ENCODE assay signal across 13 cellular contexts in genomic region chrX:34884693-34885277, GRCh38. TPM values are rescaled to one million over a fixed set of nuclear protein-coding genes. Genes with fewer than 3 reads are reported as not detected.
A peak's percentile ranks its signal among the peaks of the same experiment; 100 is the strongest.
DNase-seq lines count a peak whose midpoint lies in the region; ATAC-seq, FAIRE-seq and TF ChIP-seq lines count a peak whose summit lies in the region.
"Had no signal": no experiment of that assay in that cellular context is flagged by ENCODE, and none has a peak within 500 bp of the region (broad histone marks: within the 10 kb centered on the region; RNA-seq: fewer than 3 reads in every experiment).

No MANE protein-coding gene starts in this region.

- no peaks in the 10 kb centered on the region for H3K36me3 ChIP-seq in endothelial cell of umbilical vein (ENCODE audit: control insufficient read depth in 2 of 2, extremely low read depth in 1 of 2, insufficient read depth in 2 of 2, low read length in 2 of 2)
- H3K36me3 ChIP-seq: neutrophil had no signal

- H3K27me3 ChIP-seq in endothelial cell of umbilical vein (ENCODE audit: control insufficient read depth in 2 of 2, insufficient read depth in 2 of 2, low read length in 2 of 2), result no peaks in the 10 kb centered on the region
- H3K27me3 ChIP-seq: neutrophil had no signal

- intact Hi-C loops in endothelial cell of umbilical vein (cut with micrococcal nuclease), result loop anchor here (5.0 kb wide), 1 partner anchor 247 kb away; no protein-coding TSS in a partner anchor

- H3K79me2 ChIP-seq in endothelial cell of umbilical vein (ENCODE audit: control insufficient read depth, insufficient read depth, low read length), result no peaks in the 10 kb centered on the region

- H3K9me3 Mint-ChIP-seq in stimulated activated naive B cell treated with anti-CD40 and anti-IgM and Interleukin-4, amounts not matched to agents 10 μg/mL and 1 μg/mL and 100 μg/mL, for 72 hours, result peaks cover 0 to 1% of the 10 kb centered on the region in 2 donors

- no peak overlapping the region for H2AFZ ChIP-seq in endothelial cell of umbilical vein (ENCODE audit: low read depth, low read length)

- no peaks in the 10 kb centered on the region for H3K9me3 ChIP-seq in endothelial cell of umbilical vein (replicated peaks; ENCODE audit: control insufficient read depth, insufficient read depth, low read length)
- H3K9me3 ChIP-seq: neutrophil had no signal

- no peak overlapping the region for H3K27ac ChIP-seq in endothelial cell of umbilical vein (ENCODE audit: insufficient read depth, low read depth, low read length)
- H3K27ac ChIP-seq: neutrophil had no signal

- no peak overlapping the region for H3K9ac ChIP-seq in endothelial cell of umbilical vein (replicated peaks; ENCODE audit: extremely low read depth, insufficient read depth, low read length)

- no peaks in the 10 kb centered on the region for H4K20me1 ChIP-seq in endothelial cell of umbilical vein (replicated peaks; ENCODE audit: control insufficient read depth, extremely low read depth, insufficient read depth, low read length)

- dilution Hi-C loops in endothelial cell of umbilical vein (cut with MboI; ENCODE audit: extremely low pct_ligation_motif_present, low sequenced_read_pairs), result no loop called here

- CTCF ChIA-PET in endothelial cell of umbilical vein (lab: Charles Lee), result interaction anchor here (1.0 to 1.5 kb wide), 4 partner anchors 10 to 520 kb away, joined by 3 to 4 read pairs (median 4); no protein-coding TSS in a partner anchor

- DNase-seq in GM04503 (ENCODE audit: low read depth), result peak; percentile 67
- peak; percentile 8 for DNase-seq in OCI-M1 (lab: John Stamatoyannopoulos, UW)
- DNase-seq in endothelial cell of umbilical vein (ENCODE audit: low read depth, low spot score), result peak; percentile 6
- no peak for DNase-seq in omental fat pad (ENCODE audit: low spot score)
- no peak for DNase-seq in activated CD4-positive, alpha-beta T cell treated with anti-CD3 and anti-CD28 coated beads, Interleukin-2, amount 50 U/mL, for 1 hour
- no peak for DNase-seq in stimulated activated naive B cell treated with anti-CD40 and anti-IgM and Interleukin-4, amounts not matched to agents 10 μg/mL and 1 μg/mL and 100 μg/mL, for 72 hours
- no peak for DNase-seq in mucosa of gallbladder (ENCODE audit: low spot score)
- DNase-seq in SIG-M5 treated with dmso at 0.1 percent for 504 hours (lab: John Stamatoyannopoulos, UW; ENCODE audit: unreplicated experiment), result no peak
- DNase-seq: activated CD8-positive, alpha-beta memory T cell treated with anti-CD3 and anti-CD28 coated beads, Interleukin-2, amount 50 U/mL, for 48 hours; NCI-H2171; T-cell had no signal

- H3K27me3 Mint-ChIP-seq in stimulated activated naive B cell treated with anti-CD40 and anti-IgM and Interleukin-4, amounts not matched to agents 10 μg/mL and 1 μg/mL and 100 μg/mL, for 72 hours, result no peaks in the 10 kb centered on the region
- H3K27me3 Mint-ChIP-seq: central memory CD8-positive, alpha-beta T cell; T-cell had no signal

- H3K27ac Mint-ChIP-seq in stimulated activated naive B cell treated with anti-CD40 and anti-IgM and Interleukin-4, amounts not matched to agents 10 μg/mL and 1 μg/mL and 100 μg/mL, for 72 hours, result no peak overlapping the region
- H3K27ac Mint-ChIP-seq: T-cell had no signal

- H3K4me3 Mint-ChIP-seq in stimulated activated naive B cell treated with anti-CD40 and anti-IgM and Interleukin-4, amounts not matched to agents 10 μg/mL and 1 μg/mL and 100 μg/mL, for 72 hours, result no peak overlapping the region
- H3K4me3 Mint-ChIP-seq: central memory CD8-positive, alpha-beta T cell; T-cell had no signal

- no peaks in the 10 kb centered on the region for H3K4me1 Mint-ChIP-seq in stimulated activated naive B cell treated with anti-CD40 and anti-IgM and Interleukin-4, amounts not matched to agents 10 μg/mL and 1 μg/mL and 100 μg/mL, for 72 hours
- H3K4me1 Mint-ChIP-seq: central memory CD8-positive, alpha-beta T cell; T-cell had no signal

- no peak for TF ChIP-seq POLR2A in endothelial cell of umbilical vein (IDR thresholded peaks at IDR 0.05; ENCODE audit: low read depth, low read length)

- no peaks in the 10 kb centered on the region for H3K4me1 ChIP-seq in endothelial cell of umbilical vein (ENCODE audit: control insufficient read depth, extremely low read depth, insufficient read depth, low read length)

- POLR2A ChIA-PET in endothelial cell of umbilical vein (lab: Charles Lee), result no interaction called here

- H3K36me3 Mint-ChIP-seq in stimulated activated naive B cell treated with anti-CD40 and anti-IgM and Interleukin-4, amounts not matched to agents 10 μg/mL and 1 μg/mL and 100 μg/mL, for 72 hours, result no peaks in the 10 kb centered on the region
- H3K36me3 Mint-ChIP-seq: T-cell had no signal

- TF ChIP-seq CTCF in endothelial cell of umbilical vein (IDR thresholded peaks at IDR 0.05; ENCODE audit: extremely low read depth in 1 of 2, insufficient read depth in 1 of 2, low read depth in 1 of 2, low read length in 2 of 2) (no peak), omental fat pad (IDR thresholded peaks at IDR 0.05) (no peak)

- no peak overlapping the region for H3K4me3 ChIP-seq in endothelial cell of umbilical vein (replicated peaks in 1 of 3; ENCODE audit: insufficient read depth in 1 of 3, low read depth in 1 of 3, low read length in 3 of 3)

- FAIRE-seq in endothelial cell of umbilical vein (lab: Jason Lieb, UNC), result peak; percentile 67

- H3K9me1 ChIP-seq in endothelial cell of umbilical vein (replicated peaks; ENCODE audit: control insufficient read depth, extremely low read depth, insufficient read depth, low read length), result no peaks in the 10 kb centered on the region

- BruUV-seq in endothelial cell of umbilical vein (replicated peaks; lab: Mats Ljungman, UMichigan), result no TSS peak

- peak; percentile 75 for ATAC-seq in omental fat pad (ENCODE audit: low FRiP score)
- ATAC-seq in stimulated activated naive B cell treated with anti-CD40 and anti-IgM and Interleukin-4, amounts not matched to agents 10 μg/mL and 1 μg/mL and 100 μg/mL, for 72 hours (replicated peaks), result no peak
- ATAC-seq: T-cell had no signal

- no peak overlapping the region for H3K4me2 ChIP-seq in endothelial cell of umbilical vein (ENCODE audit: insufficient read depth, low read length)

TF ChIP-seq in endothelial cell of umbilical vein, 7 proteins besides CTCF, POLR2A, EP300 and RAD21:
- TF ChIP-seq GATA2 (IDR thresholded peaks at IDR 0.05; ENCODE audit: insufficient read depth, insufficient read length, low read depth, low read length), result no peak
- peak; percentile 53 for TF ChIP-seq FOS (IDR thresholded peaks at IDR 0.05; ENCODE audit: borderline replicate concordance, insufficient read depth, low read length)

RNA-seq across cellular contexts. Expression of gene FAM47B, which starts 57.8 kb away (rescaled TPM):
- not detected in 2 replicates for total RNA-seq in endothelial cell of umbilical vein
- not detected in 2 replicates for polyA plus RNA-seq in endothelial cell of umbilical vein
- not detected in 2 replicates for polyA plus RNA-seq in endothelial cell of umbilical vein (2011; cell fraction: cytosol; rRNA removed)
- polyA plus RNA-seq in endothelial cell of umbilical vein (2011; cell fraction: nucleus; rRNA removed), result not detected in 2 replicates
- polyA plus RNA-seq in endothelial cell of umbilical vein (2012), result not detected in 2 replicates
- not detected in 2 replicates for polyA minus RNA-seq in endothelial cell of umbilical vein
- not detected for polyA minus RNA-seq in endothelial cell of umbilical vein (2011; cell fraction: cytosol; rRNA and poly(A)+ RNA removed)
- polyA minus RNA-seq in endothelial cell of umbilical vein (2011; cell fraction: nucleus; rRNA and poly(A)+ RNA removed), result not detected in 2 replicates
- not detected for total RNA-seq in omental fat pad
- total RNA-seq in mucosa of gallbladder, result not detected
- total RNA-seq: T-cell had no signal

Comparison
In these comparisons a context has a peak if more than half of its experiments do, and no peak if none do; other contexts are left out.
1. DNase-seq: peak in GM04503 (single experiment), OCI-M1 (single experiment) and endothelial cell of umbilical vein (single experiment); none in omental fat pad (single experiment), activated CD4-positive, alpha-beta T cell treated with anti-CD3 and anti-CD28 coated beads, Interleukin-2, amount 50 U/mL, for 1 hour (single experiment), stimulated activated naive B cell treated with anti-CD40 and anti-IgM and Interleukin-4, amounts not matched to agents 10 μg/mL and 1 μg/mL and 100 μg/mL, for 72 hours (single experiment), mucosa of gallbladder (single experiment) and SIG-M5 treated with dmso at 0.1 percent for 504 hours (single experiment).